35 cellular contexts compared by ENCODE assay signal in the genomic region with DNA sequence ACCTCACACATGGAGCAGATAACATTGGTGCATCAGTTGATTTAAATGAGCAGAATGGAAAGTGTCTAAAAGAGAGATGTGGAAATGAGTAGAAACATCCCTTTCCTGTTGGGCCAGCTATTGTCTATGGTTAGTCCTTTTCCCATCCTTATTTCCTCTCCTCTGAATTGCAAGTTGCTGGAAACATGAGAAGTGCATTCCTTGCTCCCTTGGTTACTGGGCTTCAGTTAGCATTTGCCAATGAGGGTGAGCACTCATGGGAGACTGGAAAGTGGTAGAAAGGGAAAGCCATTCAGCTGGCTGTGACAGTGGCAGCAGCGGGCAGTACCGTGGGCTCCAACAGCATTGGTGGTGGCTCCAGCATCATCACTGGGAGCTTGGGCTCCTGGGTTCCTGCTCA.
"Had no signal": no experiment of that assay in that cellular context is flagged by ENCODE, and none has a peak within 500 bp of the region (broad histone marks: within the 10 kb centered on the region; RNA-seq: fewer than 3 reads in every experiment).

No MANE protein-coding gene starts in this region.

- H3K27ac Mint-ChIP-seq: activated CD4-positive, alpha-beta memory T cell treated with anti-CD3 and anti-CD28 coated beads for 36 hours; activated CD4-positive, alpha-beta T cell treated with anti-CD3 and anti-CD28 coated beads for 36 hours; activated CD4-positive, alpha-beta T cell treated with anti-CD3 and anti-CD28 coated beads, Interleukin-2, amount 10 ng/mL, durations not matched to agents 24 days and 14 days; activated CD8-positive, alpha-beta memory T cell treated with anti-CD3 and anti-CD28 coated beads, Interleukin-2, amount 10 ng/mL, durations not matched to agents 7 days and 5 days; activated CD8-positive, alpha-beta T cell treated with anti-CD3 and anti-CD28 coated beads, Interleukin-2, amount 10 ng/mL, durations not matched to agents 7 days and 5 days; activated naive CD4-positive, alpha-beta T cell treated with anti-CD3 and anti-CD28 coated beads for 36 hours; activated naive CD4-positive, alpha-beta T cell treated with anti-CD3 and anti-CD28 coated beads, Interleukin-2, amount 50 U/mL, for 24 hours; activated naive CD8-positive, alpha-beta T cell treated with anti-CD3 and anti-CD28 coated beads for 36 hours; activated naive CD8-positive, alpha-beta T cell treated with anti-CD3 and anti-CD28 coated beads, Interleukin-2, amount 50 U/mL, for 24 hours; activated T-helper 1 cell treated with anti-CD3 and anti-CD28 coated beads, Interleukin-12 subunit alpha, Interleukin-12 subunit beta, Interleukin-2, Interleukin-4 antibody, amounts not matched to agents 30 ng/mL and 10 ng/mL and 1 ng/mL, durations not matched to agents 14 hours and 24 hours and 36 hours; activated T-helper 2 cell treated with anti-CD3 and anti-CD28 coated beads, Interferon-gamma antibody, Interleukin-2, Interleukin-4, amounts not matched to agents 10 μg/mL and 5 μg/mL and 100 μg/mL, durations not matched to agents 14 hours and 24 hours and 36 hours; brain; T-helper 17 cell; T-helper 2 cell treated with Interferon-gamma antibody and Interleukin-4, amounts not matched to agents 5 μg/mL and 100 μg/mL, for 36 hours had no signal

- H3K4me3 ChIP-seq: ascending aorta, breast epithelium, cardiac muscle cell, colonic mucosa had no signal

- ATAC-seq: activated CD4-positive, alpha-beta T cell treated with anti-CD3 and anti-CD28 coated beads for 36 hours; activated CD8-positive, alpha-beta memory T cell treated with anti-CD3 and anti-CD28 coated beads, Interleukin-2, amount 10 ng/mL, durations not matched to agents 7 days and 5 days; activated CD8-positive, alpha-beta T cell treated with anti-CD3 and anti-CD28 coated beads, Interleukin-2, amount 10 ng/mL, durations not matched to agents 7 days and 5 days; activated naive CD8-positive, alpha-beta T cell treated with anti-CD3 and anti-CD28 coated beads, Interleukin-2, amount 50 U/mL, for 24 hours; esophagus mucosa; T-helper 17 cell had no signal

- H3K36me3 ChIP-seq: ascending aorta, breast epithelium, cardiac muscle cell, colonic mucosa, WERI-Rb-1 had no signal

- H3K9me3 Mint-ChIP-seq: activated CD4-positive, alpha-beta memory T cell treated with anti-CD3 and anti-CD28 coated beads for 36 hours; activated CD4-positive, alpha-beta T cell treated with anti-CD3 and anti-CD28 coated beads, Interleukin-2, amount 10 ng/mL, durations not matched to agents 24 days and 14 days; activated naive CD4-positive, alpha-beta T cell treated with anti-CD3 and anti-CD28 coated beads for 36 hours; activated naive CD4-positive, alpha-beta T cell treated with anti-CD3 and anti-CD28 coated beads, Interleukin-2, amount 50 U/mL, for 24 hours; activated naive CD8-positive, alpha-beta T cell treated with anti-CD3 and anti-CD28 coated beads for 36 hours; activated naive CD8-positive, alpha-beta T cell treated with anti-CD3 and anti-CD28 coated beads, Interleukin-2, amount 50 U/mL, for 24 hours; activated T-helper 1 cell treated with anti-CD3 and anti-CD28 coated beads, Interleukin-12 subunit alpha, Interleukin-12 subunit beta, Interleukin-2, Interleukin-4 antibody, amounts not matched to agents 30 ng/mL and 10 ng/mL and 1 ng/mL, durations not matched to agents 14 hours and 24 hours and 36 hours; activated T-helper 2 cell treated with anti-CD3 and anti-CD28 coated beads, Interferon-gamma antibody, Interleukin-2, Interleukin-4, amounts not matched to agents 10 μg/mL and 5 μg/mL and 100 μg/mL, durations not matched to agents 14 hours and 24 hours and 36 hours; T-helper 2 cell treated with Interferon-gamma antibody and Interleukin-4, amounts not matched to agents 5 μg/mL and 100 μg/mL, for 36 hours had no signal

- H3K4me3 Mint-ChIP-seq: activated CD4-positive, alpha-beta memory T cell treated with anti-CD3 and anti-CD28 coated beads for 36 hours; activated CD4-positive, alpha-beta T cell treated with anti-CD3 and anti-CD28 coated beads for 36 hours; activated CD4-positive, alpha-beta T cell treated with anti-CD3 and anti-CD28 coated beads, Interleukin-2, amount 10 ng/mL, durations not matched to agents 24 days and 14 days; activated CD8-positive, alpha-beta memory T cell treated with anti-CD3 and anti-CD28 coated beads, Interleukin-2, amount 10 ng/mL, durations not matched to agents 7 days and 5 days; activated CD8-positive, alpha-beta T cell treated with anti-CD3 and anti-CD28 coated beads, Interleukin-2, amount 10 ng/mL, durations not matched to agents 7 days and 5 days; activated naive CD4-positive, alpha-beta T cell treated with anti-CD3 and anti-CD28 coated beads for 36 hours; activated naive CD4-positive, alpha-beta T cell treated with anti-CD3 and anti-CD28 coated beads, Interleukin-2, amount 50 U/mL, for 24 hours; activated naive CD8-positive, alpha-beta T cell treated with anti-CD3 and anti-CD28 coated beads for 36 hours; activated naive CD8-positive, alpha-beta T cell treated with anti-CD3 and anti-CD28 coated beads, Interleukin-2, amount 50 U/mL, for 24 hours; activated T-helper 1 cell treated with anti-CD3 and anti-CD28 coated beads, Interleukin-12 subunit alpha, Interleukin-12 subunit beta, Interleukin-2, Interleukin-4 antibody, amounts not matched to agents 30 ng/mL and 10 ng/mL and 1 ng/mL, durations not matched to agents 14 hours and 24 hours and 36 hours; brain; T-helper 17 cell; T-helper 2 cell treated with Interferon-gamma antibody and Interleukin-4, amounts not matched to agents 5 μg/mL and 100 μg/mL, for 36 hours had no signal

- H3K36me3 Mint-ChIP-seq: activated CD4-positive, alpha-beta memory T cell treated with anti-CD3 and anti-CD28 coated beads for 36 hours; activated CD8-positive, alpha-beta memory T cell treated with anti-CD3 and anti-CD28 coated beads, Interleukin-2, amount 10 ng/mL, durations not matched to agents 7 days and 5 days; activated naive CD4-positive, alpha-beta T cell treated with anti-CD3 and anti-CD28 coated beads, Interleukin-2, amount 50 U/mL, for 24 hours; activated naive CD8-positive, alpha-beta T cell treated with anti-CD3 and anti-CD28 coated beads for 36 hours; brain had no signal

- H3K27me3 ChIP-seq: ascending aorta, breast epithelium, cardiac muscle cell, colonic mucosa had no signal

- FAIRE-seq: endometrium, frontal cortex had no signal

- DNase-seq: activated CD4-positive, alpha-beta memory T cell treated with anti-CD3 and anti-CD28 coated beads for 36 hours; activated CD4-positive, alpha-beta T cell treated with anti-CD3 and anti-CD28 coated beads for 36 hours; activated CD4-positive, alpha-beta T cell treated with anti-CD3 and anti-CD28 coated beads, Interleukin-2, amount 10 ng/mL, durations not matched to agents 24 days and 14 days; activated CD4-positive, CD25-positive, alpha-beta regulatory T cell; activated CD4-positive, CD25-positive, alpha-beta regulatory T cell treated with anti-CD3 and anti-CD28 coated beads, Interleukin-2, amount 50 U/mL, for 72 hours; activated CD8-positive, alpha-beta memory T cell treated with anti-CD3 and anti-CD28 coated beads, Interleukin-2, amount 10 ng/mL, durations not matched to agents 7 days and 5 days; activated CD8-positive, alpha-beta memory T cell treated with anti-CD3 and anti-CD28 coated beads, Interleukin-2, amount 50 U/mL, for 4 hours; activated CD8-positive, alpha-beta T cell treated with anti-CD3 and anti-CD28 coated beads, Interleukin-2, amount 10 ng/mL, durations not matched to agents 7 days and 5 days; activated effector memory CD4-positive, alpha-beta T cell treated with anti-CD3 and anti-CD28 coated beads, Interleukin-2, amount 50 U/mL, for 16 hours; activated naive CD4-positive, alpha-beta T cell treated with anti-CD3 and anti-CD28 coated beads for 36 hours; activated naive CD8-positive, alpha-beta T cell treated with anti-CD3 and anti-CD28 coated beads for 36 hours; activated naive CD8-positive, alpha-beta T cell treated with anti-CD3 and anti-CD28 coated beads, Interleukin-2, amount 50 U/mL, for 24 hours; activated T-cell treated with anti-CD3 and anti-CD28 coated beads, Interleukin-2, amount 50 U/mL, for 1 hour; activated T-cell treated with anti-CD3 and anti-CD28 coated beads, Interleukin-2, amount 50 U/mL, for 48 hours; central memory CD4-positive, alpha-beta T cell; cerebellar nuclear complex; colonic mucosa; effector CD8-positive, alpha-beta T cell; foreskin fibroblast; head of caudate nucleus; T-helper 1 cell; T-helper 17 cell; T1000; WERI-Rb-1 had no signal

- H3K9me3 ChIP-seq: ascending aorta, breast epithelium, colonic mucosa had no signal

- H3K27ac ChIP-seq: ascending aorta, breast epithelium, cardiac muscle cell, colonic mucosa, WERI-Rb-1 had no signal

- H3K4me1 Mint-ChIP-seq: activated CD4-positive, alpha-beta T cell treated with anti-CD3 and anti-CD28 coated beads for 36 hours; activated CD4-positive, alpha-beta T cell treated with anti-CD3 and anti-CD28 coated beads, Interleukin-2, amount 10 ng/mL, durations not matched to agents 24 days and 14 days; activated CD8-positive, alpha-beta memory T cell treated with anti-CD3 and anti-CD28 coated beads, Interleukin-2, amount 10 ng/mL, durations not matched to agents 7 days and 5 days; activated naive CD4-positive, alpha-beta T cell treated with anti-CD3 and anti-CD28 coated beads, Interleukin-2, amount 50 U/mL, for 24 hours; activated naive CD8-positive, alpha-beta T cell treated with anti-CD3 and anti-CD28 coated beads for 36 hours; activated naive CD8-positive, alpha-beta T cell treated with anti-CD3 and anti-CD28 coated beads, Interleukin-2, amount 50 U/mL, for 24 hours; T-helper 17 cell had no signal

- H3K4me1 ChIP-seq: ascending aorta, breast epithelium, colonic mucosa had no signal
